ENCODE assay signal across 1 cellular context in genomic region chr17:31803494-31804213, GRCh38.
TF ChIP-seq lines count a peak whose summit lies in the region.

No MANE protein-coding gene starts in this region.

TF ChIP-seq in HepG2, 621 proteins besides CTCF, POLR2A, EP300 and RAD21 (continued from another document and continues in another):
- peak; percentile 99 for TF ChIP-seq PAXIP1 (CRISPR knock-in tag; conservative IDR thresholded peaks at IDR 0.05)
- TF ChIP-seq SNAI1 (CRISPR knock-in tag; IDR thresholded peaks at IDR 0.05; ENCODE audit: borderline replicate concordance) = no peak
- no peak for TF ChIP-seq MED8 (CRISPR knock-in tag; IDR thresholded peaks at IDR 0.05; ENCODE audit: insufficient replicate concordance)
- peak; percentile 96 for TF ChIP-seq SOX5 (CRISPR knock-in tag; IDR thresholded peaks at IDR 0.05; ENCODE audit: borderline replicate concordance)
- TF ChIP-seq, protein P1, sequence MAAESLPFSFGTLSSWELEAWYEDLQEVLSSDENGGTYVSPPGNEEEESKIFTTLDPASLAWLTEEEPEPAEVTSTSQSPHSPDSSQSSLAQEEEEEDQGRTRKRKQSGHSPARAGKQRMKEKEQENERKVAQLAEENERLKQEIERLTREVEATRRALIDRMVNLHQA (CRISPR knock-in tag; IDR thresholded peaks at IDR 0.05) = no peak
- no peak; the same call in 1 of the 2 replicates for TF ChIP-seq RFXAP (CRISPR knock-in tag; IDR thresholded peaks at IDR 0.05; ENCODE audit: borderline replicate concordance)
- TF ChIP-seq, protein P2, sequence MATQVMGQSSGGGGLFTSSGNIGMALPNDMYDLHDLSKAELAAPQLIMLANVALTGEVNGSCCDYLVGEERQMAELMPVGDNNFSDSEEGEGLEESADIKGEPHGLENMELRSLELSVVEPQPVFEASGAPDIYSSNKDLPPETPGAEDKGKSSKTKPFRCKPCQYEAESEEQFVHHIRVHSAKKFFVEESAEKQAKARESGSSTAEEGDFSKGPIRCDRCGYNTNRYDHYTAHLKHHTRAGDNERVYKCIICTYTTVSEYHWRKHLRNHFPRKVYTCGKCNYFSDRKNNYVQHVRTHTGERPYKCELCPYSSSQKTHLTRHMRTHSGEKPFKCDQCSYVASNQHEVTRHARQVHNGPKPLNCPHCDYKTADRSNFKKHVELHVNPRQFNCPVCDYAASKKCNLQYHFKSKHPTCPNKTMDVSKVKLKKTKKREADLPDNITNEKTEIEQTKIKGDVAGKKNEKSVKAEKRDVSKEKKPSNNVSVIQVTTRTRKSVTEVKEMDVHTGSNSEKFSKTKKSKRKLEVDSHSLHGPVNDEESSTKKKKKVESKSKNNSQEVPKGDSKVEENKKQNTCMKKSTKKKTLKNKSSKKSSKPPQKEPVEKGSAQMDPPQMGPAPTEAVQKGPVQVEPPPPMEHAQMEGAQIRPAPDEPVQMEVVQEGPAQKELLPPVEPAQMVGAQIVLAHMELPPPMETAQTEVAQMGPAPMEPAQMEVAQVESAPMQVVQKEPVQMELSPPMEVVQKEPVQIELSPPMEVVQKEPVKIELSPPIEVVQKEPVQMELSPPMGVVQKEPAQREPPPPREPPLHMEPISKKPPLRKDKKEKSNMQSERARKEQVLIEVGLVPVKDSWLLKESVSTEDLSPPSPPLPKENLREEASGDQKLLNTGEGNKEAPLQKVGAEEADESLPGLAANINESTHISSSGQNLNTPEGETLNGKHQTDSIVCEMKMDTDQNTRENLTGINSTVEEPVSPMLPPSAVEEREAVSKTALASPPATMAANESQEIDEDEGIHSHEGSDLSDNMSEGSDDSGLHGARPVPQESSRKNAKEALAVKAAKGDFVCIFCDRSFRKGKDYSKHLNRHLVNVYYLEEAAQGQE (IDR thresholded peaks at IDR 0.05; ENCODE audit: borderline replicate concordance in 1 of 2, low read depth in 1 of 2, low read length in 2 of 2) = peak in 1 of 2 experiments; percentile 29; a peak in 1 of 4 replicates
- TF ChIP-seq U2AF2 (IDR thresholded peaks at IDR 0.05; ENCODE audit: low read depth, low read length) = no peak
- TF ChIP-seq SYNCRIP (IDR thresholded peaks at IDR 0.05; ENCODE audit: insufficient read depth, low read depth, low read length) = no peak
- TF ChIP-seq ZHX2 (IDR thresholded peaks at IDR 0.05; ENCODE audit: low read depth) = peak; percentile 71
- TF ChIP-seq ZHX2 (CRISPR knock-in tag; IDR thresholded peaks at IDR 0.05; ENCODE audit: borderline replicate concordance) = no peak
- TF ChIP-seq ZKSCAN1 (IDR thresholded peaks at IDR 0.05; ENCODE audit: low read length) = no peak; the same call in 1 of the 2 replicates
- peak; percentile 85; the same call in 1 of the 2 replicates for TF ChIP-seq ZNF292 (CRISPR knock-in tag; IDR thresholded peaks at IDR 0.05; ENCODE audit: borderline replicate concordance, low read depth)
- TF ChIP-seq XBP1 (CRISPR knock-in tag; IDR thresholded peaks at IDR 0.05) = no peak; the same call in 1 of the 2 replicates
- no peak for TF ChIP-seq ZKSCAN5 (CRISPR knock-in tag; IDR thresholded peaks at IDR 0.05)
- TF ChIP-seq ZFAT (CRISPR knock-in tag; conservative IDR thresholded peaks at IDR 0.05) = no peak
- no peak; the same call in 1 of the 2 replicates for TF ChIP-seq ZBTB3 (CRISPR knock-in tag; IDR thresholded peaks at IDR 0.05; ENCODE audit: borderline replicate concordance, low read depth)
- no peak for TF ChIP-seq HNRNPH1 (optimal IDR thresholded peaks at IDR 0.05; ENCODE audit: low read depth, low read length)
- TF ChIP-seq NCOA2 (CRISPR knock-in tag; IDR thresholded peaks at IDR 0.05) = peak; percentile 95
- no peak for TF ChIP-seq PCBP2 (optimal IDR thresholded peaks at IDR 0.05; ENCODE audit: low read depth, low read length, poor library complexity, severe bottlenecking)
- TF ChIP-seq FOXC1 (CRISPR knock-in tag; IDR thresholded peaks at IDR 0.05; ENCODE audit: borderline replicate concordance) = peak; percentile 82; the same call in 1 of the 2 replicates
- TF ChIP-seq AHR (CRISPR knock-in tag; IDR thresholded peaks at IDR 0.05) = no peak; the same call in 1 of the 2 replicates
- peak; percentile 32; the same call in 1 of the 2 replicates for TF ChIP-seq STAG1 (CRISPR knock-in tag; IDR thresholded peaks at IDR 0.05)
- no peak; the same call in 1 of the 2 replicates for TF ChIP-seq STAT6 (CRISPR knock-in tag; IDR thresholded peaks at IDR 0.05; ENCODE audit: borderline replicate concordance)
- no peak for TF ChIP-seq RELA (CRISPR knock-in tag; IDR thresholded peaks at IDR 0.05)
- no peak for TF ChIP-seq SMAD1 (CRISPR knock-in tag; IDR thresholded peaks at IDR 0.05; ENCODE audit: borderline replicate concordance, low read depth)
- TF ChIP-seq NONO (IDR thresholded peaks at IDR 0.05) = no peak
- TF ChIP-seq NONO (CRISPR knock-in tag; conservative IDR thresholded peaks at IDR 0.05) = peak; percentile 92
- 0 out of 2 replicates have a peak, but pooled peaks have one; percentile 61 for TF ChIP-seq WIZ (CRISPR knock-in tag; IDR thresholded peaks at IDR 0.05)
- TF ChIP-seq CBX5 (CRISPR knock-in tag; IDR thresholded peaks at IDR 0.05; ENCODE audit: borderline replicate concordance) = peak; percentile 45; the same call in 1 of the 2 replicates
- TF ChIP-seq SNAPC5 (CRISPR knock-in tag; IDR thresholded peaks at IDR 0.05; ENCODE audit: borderline replicate concordance) = 0 out of 2 replicates have a peak, but pooled peaks have one; percentile 55
- TF ChIP-seq, protein P3, sequence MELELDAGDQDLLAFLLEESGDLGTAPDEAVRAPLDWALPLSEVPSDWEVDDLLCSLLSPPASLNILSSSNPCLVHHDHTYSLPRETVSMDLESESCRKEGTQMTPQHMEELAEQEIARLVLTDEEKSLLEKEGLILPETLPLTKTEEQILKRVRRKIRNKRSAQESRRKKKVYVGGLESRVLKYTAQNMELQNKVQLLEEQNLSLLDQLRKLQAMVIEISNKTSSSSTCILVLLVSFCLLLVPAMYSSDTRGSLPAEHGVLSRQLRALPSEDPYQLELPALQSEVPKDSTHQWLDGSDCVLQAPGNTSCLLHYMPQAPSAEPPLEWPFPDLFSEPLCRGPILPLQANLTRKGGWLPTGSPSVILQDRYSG (CRISPR knock-in tag; IDR thresholded peaks at IDR 0.05) = no peak
- TF ChIP-seq ZNF121 (CRISPR knock-in tag; IDR thresholded peaks at IDR 0.05) = 0 out of 2 replicates have a peak, but pooled peaks have one; percentile 8
- no peak for TF ChIP-seq PCBP1 (IDR thresholded peaks at IDR 0.05; ENCODE audit: borderline replicate concordance, low read depth, low read length)
- TF ChIP-seq ZNF441 (CRISPR knock-in tag; IDR thresholded peaks at IDR 0.05; ENCODE audit: borderline replicate concordance) = peak; percentile 65; the same call in 1 of the 2 replicates
- no peak for TF ChIP-seq KDM4B (CRISPR knock-in tag; IDR thresholded peaks at IDR 0.05)
- TF ChIP-seq TBX3 (IDR thresholded peaks at IDR 0.05; ENCODE audit: borderline replicate concordance) = peak; percentile 95
- peak; percentile 82 for TF ChIP-seq ZKSCAN8 (CRISPR knock-in tag; IDR thresholded peaks at IDR 0.05; ENCODE audit: borderline replicate concordance)
- no peak for TF ChIP-seq NFE2L1 (CRISPR knock-in tag; IDR thresholded peaks at IDR 0.05; ENCODE audit: borderline replicate concordance)
- TF ChIP-seq SMC3 (IDR thresholded peaks at IDR 0.05; ENCODE audit: low read length) = no peak
- peak; percentile 50; the same call in 1 of the 2 replicates for TF ChIP-seq POLR2G (IDR thresholded peaks at IDR 0.05; ENCODE audit: low read depth, low read length)
- TF ChIP-seq ZFX (CRISPR knock-in tag; IDR thresholded peaks at IDR 0.05; ENCODE audit: low read depth) = no peak; the same call in 1 of the 2 replicates
- TF ChIP-seq SMAD3 (CRISPR knock-in tag; IDR thresholded peaks at IDR 0.05) = no peak; the same call in none of the 2 replicates
- no peak for TF ChIP-seq SOX6 (IDR thresholded peaks at IDR 0.05)
- peak; percentile 96 for TF ChIP-seq SOX6 (CRISPR knock-in tag; IDR thresholded peaks at IDR 0.05)
- TF ChIP-seq, protein P4, sequence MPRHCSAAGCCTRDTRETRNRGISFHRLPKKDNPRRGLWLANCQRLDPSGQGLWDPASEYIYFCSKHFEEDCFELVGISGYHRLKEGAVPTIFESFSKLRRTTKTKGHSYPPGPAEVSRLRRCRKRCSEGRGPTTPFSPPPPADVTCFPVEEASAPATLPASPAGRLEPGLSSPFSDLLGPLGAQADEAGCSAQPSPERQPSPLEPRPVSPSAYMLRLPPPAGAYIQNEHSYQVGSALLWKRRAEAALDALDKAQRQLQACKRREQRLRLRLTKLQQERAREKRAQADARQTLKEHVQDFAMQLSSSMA (CRISPR knock-in tag; IDR thresholded peaks at IDR 0.05) = no peak
- TF ChIP-seq CENPX (CRISPR knock-in tag; IDR thresholded peaks at IDR 0.05) = no peak
- TF ChIP-seq ZNF17 (CRISPR knock-in tag; IDR thresholded peaks at IDR 0.05) = no peak
- TF ChIP-seq ZBTB7B (CRISPR knock-in tag; IDR thresholded peaks at IDR 0.05) = no peak
- no peak for TF ChIP-seq BORCS8-MEF2B (CRISPR knock-in tag; IDR thresholded peaks at IDR 0.05)
